ENCODE assay signal across 34 cellular contexts in genomic region chr6:37864250-37864649, GRCh38.
"Had no signal": no experiment of that assay in that cellular context is flagged by ENCODE, and none has a peak within 500 bp of the region (broad histone marks: within the 10 kb centered on the region; RNA-seq: fewer than 3 reads in every experiment).

No MANE protein-coding gene starts in this region.

- H3K9me3 Mint-ChIP-seq: activated B cell treated with CpG ODN at 0.5 μM for 24 hours; activated CD4-positive, alpha-beta memory T cell treated with anti-CD3 and anti-CD28 coated beads for 36 hours; activated CD4-positive, alpha-beta T cell treated with anti-CD3 and anti-CD28 coated beads, Interleukin-2, amount 10 ng/mL, durations not matched to agents 24 days and 14 days; activated CD8-positive, alpha-beta T cell treated with anti-CD3 and anti-CD28 coated beads for 36 hours; activated naive CD4-positive, alpha-beta T cell treated with anti-CD3 and anti-CD28 coated beads for 36 hours; activated naive CD4-positive, alpha-beta T cell treated with anti-CD3 and anti-CD28 coated beads, Interleukin-2, amount 50 U/mL, for 72 hours; activated naive CD8-positive, alpha-beta T cell treated with anti-CD3 and anti-CD28 coated beads for 36 hours; activated T-cell treated with anti-CD3 and anti-CD28 coated beads, Interleukin-2, amount 50 U/mL, for 4 hours; activated T-cell treated with anti-CD3 and anti-CD28 coated beads, Interleukin-2, amount 50 U/mL, for 72 hours; activated T-helper 1 cell treated with anti-CD3 and anti-CD28 coated beads, Interleukin-12 subunit alpha, Interleukin-12 subunit beta, Interleukin-2, Interleukin-4 antibody, amounts not matched to agents 30 ng/mL and 10 ng/mL and 1 ng/mL, durations not matched to agents 14 hours and 24 hours and 36 hours; activated T-helper 17 cell treated with anti-CD3 and anti-CD28 coated beads, Interleukin-2, amount 50 U/mL, for 72 hours; T-helper 1 cell treated with Interleukin-12 subunit alpha and Interleukin-12 subunit beta and Interleukin-4 antibody, amounts not matched to agents 30 μg/mL and 1 μg/mL, for 36 hours; T-helper 2 cell treated with Interferon-gamma antibody and Interleukin-4, amounts not matched to agents 5 μg/mL and 100 μg/mL, for 36 hours had no signal

- H3K27ac Mint-ChIP-seq: activated B cell treated with CpG ODN at 0.5 μM for 24 hours; activated CD4-positive, alpha-beta memory T cell treated with anti-CD3 and anti-CD28 coated beads for 36 hours; activated CD4-positive, alpha-beta T cell treated with anti-CD3 and anti-CD28 coated beads, Interleukin-2, amount 10 ng/mL, durations not matched to agents 24 days and 14 days; activated CD8-positive, alpha-beta T cell treated with anti-CD3 and anti-CD28 coated beads for 36 hours; activated naive CD4-positive, alpha-beta T cell treated with anti-CD3 and anti-CD28 coated beads for 36 hours; activated naive CD4-positive, alpha-beta T cell treated with anti-CD3 and anti-CD28 coated beads, Interleukin-2, amount 50 U/mL, for 72 hours; activated naive CD8-positive, alpha-beta T cell treated with anti-CD3 and anti-CD28 coated beads for 36 hours; activated T-cell treated with anti-CD3 and anti-CD28 coated beads, Interleukin-2, amount 50 U/mL, for 72 hours; activated T-helper 1 cell treated with anti-CD3 and anti-CD28 coated beads, Interleukin-12 subunit alpha, Interleukin-12 subunit beta, Interleukin-2, Interleukin-4 antibody, amounts not matched to agents 30 ng/mL and 10 ng/mL and 1 ng/mL, durations not matched to agents 14 hours and 24 hours and 36 hours; activated T-helper 17 cell treated with anti-CD3 and anti-CD28 coated beads, Interleukin-2, amount 50 U/mL, for 72 hours; T-helper 1 cell treated with Interleukin-12 subunit alpha and Interleukin-12 subunit beta and Interleukin-4 antibody, amounts not matched to agents 30 μg/mL and 1 μg/mL, for 36 hours; T-helper 2 cell treated with Interferon-gamma antibody and Interleukin-4, amounts not matched to agents 5 μg/mL and 100 μg/mL, for 36 hours had no signal

- H3K36me3 ChIP-seq: adrenal gland, brain microvascular endothelial cell, breast epithelium had no signal

- DNase-seq: activated B cell treated with CpG ODN at 0.5 μM for 24 hours; activated CD4-positive, alpha-beta memory T cell treated with anti-CD3 and anti-CD28 coated beads for 36 hours; activated CD4-positive, alpha-beta T cell treated with anti-CD3 and anti-CD28 coated beads for 4 hours; activated CD4-positive, alpha-beta T cell treated with anti-CD3 and anti-CD28 coated beads, Interleukin-2, amount 10 ng/mL, durations not matched to agents 24 days and 14 days; activated CD4-positive, alpha-beta T cell treated with anti-CD3 and anti-CD28 coated beads, Interleukin-2, amount 50 U/mL, for 1 hour; activated CD4-positive, alpha-beta T cell treated with anti-CD3 and anti-CD28 coated beads, Interleukin-2, amount 50 U/mL, for 4 hours; activated CD4-positive, CD25-positive, alpha-beta regulatory T cell treated with anti-CD3 and anti-CD28 coated beads, Interleukin-2, amount 50 U/mL, for 72 hours; activated CD8-positive, alpha-beta memory T cell treated with anti-CD3 and anti-CD28 coated beads, Interleukin-2, amount 50 U/mL, for 4 hours; activated CD8-positive, alpha-beta T cell treated with anti-CD3 and anti-CD28 coated beads for 36 hours; activated effector memory CD4-positive, alpha-beta T cell treated with anti-CD3 and anti-CD28 coated beads, Interleukin-2, amount 50 U/mL, for 16 hours; activated gamma-delta T cell treated with Interleukin-2 at 50 U/mL for 16 hours; activated naive CD4-positive, alpha-beta T cell; activated naive CD4-positive, alpha-beta T cell treated with anti-CD3 and anti-CD28 coated beads for 36 hours; activated naive CD4-positive, alpha-beta T cell treated with anti-CD3 and anti-CD28 coated beads, Interleukin-2, amount 50 U/mL, for 16 hours; activated naive CD8-positive, alpha-beta T cell treated with anti-CD3 and anti-CD28 coated beads for 36 hours; activated T-cell treated with anti-CD3 and anti-CD28 coated beads for 4 hours; activated T-cell treated with anti-CD3 and anti-CD28 coated beads, Interleukin-2, amount 50 U/mL, for 1 hour; activated T-cell treated with anti-CD3 and anti-CD28 coated beads, Interleukin-2, amount 50 U/mL, for 4 hours; activated T-cell treated with anti-CD3 and anti-CD28 coated beads, Interleukin-2, amount 50 U/mL, for 72 hours; adrenal gland; amniotic stem cell; aorta; body of pancreas; brain microvascular endothelial cell; central memory CD4-positive, alpha-beta T cell; T-helper 2 cell; T-helper 9 cell had no signal

- H3K4me1 ChIP-seq: breast epithelium had no signal

- H3K27ac ChIP-seq: adrenal gland, body of pancreas, brain microvascular endothelial cell, breast epithelium, VCaP had no signal

- H3K4me3 Mint-ChIP-seq: activated B cell treated with CpG ODN at 0.5 μM for 24 hours; activated CD4-positive, alpha-beta memory T cell treated with anti-CD3 and anti-CD28 coated beads for 36 hours; activated CD4-positive, alpha-beta T cell treated with anti-CD3 and anti-CD28 coated beads, Interleukin-2, amount 10 ng/mL, durations not matched to agents 24 days and 14 days; activated CD8-positive, alpha-beta T cell treated with anti-CD3 and anti-CD28 coated beads for 36 hours; activated naive CD4-positive, alpha-beta T cell treated with anti-CD3 and anti-CD28 coated beads for 36 hours; activated naive CD8-positive, alpha-beta T cell treated with anti-CD3 and anti-CD28 coated beads for 36 hours; activated T-cell treated with anti-CD3 and anti-CD28 coated beads, Interleukin-2, amount 50 U/mL, for 4 hours; activated T-cell treated with anti-CD3 and anti-CD28 coated beads, Interleukin-2, amount 50 U/mL, for 72 hours; activated T-helper 1 cell treated with anti-CD3 and anti-CD28 coated beads, Interleukin-12 subunit alpha, Interleukin-12 subunit beta, Interleukin-2, Interleukin-4 antibody, amounts not matched to agents 30 ng/mL and 10 ng/mL and 1 ng/mL, durations not matched to agents 14 hours and 24 hours and 36 hours; activated T-helper 17 cell treated with anti-CD3 and anti-CD28 coated beads, Interleukin-2, amount 50 U/mL, for 72 hours; T-helper 1 cell treated with Interleukin-12 subunit alpha and Interleukin-12 subunit beta and Interleukin-4 antibody, amounts not matched to agents 30 μg/mL and 1 μg/mL, for 36 hours; T-helper 2 cell treated with Interferon-gamma antibody and Interleukin-4, amounts not matched to agents 5 μg/mL and 100 μg/mL, for 36 hours had no signal

- H3K27me3 Mint-ChIP-seq: activated B cell treated with CpG ODN at 0.5 μM for 24 hours; activated CD4-positive, alpha-beta memory T cell treated with anti-CD3 and anti-CD28 coated beads for 36 hours; activated CD4-positive, alpha-beta T cell treated with anti-CD3 and anti-CD28 coated beads, Interleukin-2, amount 10 ng/mL, durations not matched to agents 24 days and 14 days; activated CD8-positive, alpha-beta T cell treated with anti-CD3 and anti-CD28 coated beads for 36 hours; activated naive CD8-positive, alpha-beta T cell treated with anti-CD3 and anti-CD28 coated beads for 36 hours; activated T-helper 17 cell treated with anti-CD3 and anti-CD28 coated beads, Interleukin-2, amount 50 U/mL, for 72 hours had no signal

- H3K36me3 Mint-ChIP-seq: activated CD4-positive, alpha-beta memory T cell treated with anti-CD3 and anti-CD28 coated beads for 36 hours; activated naive CD4-positive, alpha-beta T cell treated with anti-CD3 and anti-CD28 coated beads, Interleukin-2, amount 50 U/mL, for 72 hours had no signal

- H3K27me3 ChIP-seq: adrenal gland, body of pancreas, brain microvascular endothelial cell, breast epithelium had no signal

- H3K9me3 ChIP-seq: adrenal gland, body of pancreas, breast epithelium had no signal

- H3K4me3 ChIP-seq: adrenal gland, body of pancreas, breast epithelium had no signal
